ENCODE assay signal across 27 cellular contexts in the genomic region with DNA sequence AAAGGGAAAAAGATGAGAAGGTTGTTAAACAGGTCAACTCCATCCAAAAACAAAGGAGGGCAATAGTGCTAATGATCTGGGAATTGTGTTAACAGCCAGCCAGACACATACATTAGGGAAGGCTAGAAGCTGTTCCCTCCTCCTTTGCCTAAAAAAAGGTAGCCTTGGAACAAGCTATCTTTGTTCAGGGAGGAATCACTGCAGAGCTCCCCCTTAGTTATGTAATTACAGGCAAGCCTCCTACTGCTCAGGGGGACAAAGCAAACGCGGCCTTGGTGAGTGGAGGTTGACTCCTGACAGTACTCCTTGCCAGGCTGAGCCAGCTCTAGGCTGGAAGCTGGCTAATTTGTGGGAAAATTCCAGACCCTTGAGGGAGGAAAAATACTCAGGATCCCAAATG.
A peak's percentile ranks its signal among the peaks of the same experiment; 100 is the strongest.
DNase-seq lines count a peak whose midpoint lies in the region; ATAC-seq and TF ChIP-seq lines count a peak whose summit lies in the region.
"Had no signal": no experiment of that assay in that cellular context is flagged by ENCODE, and none has a peak within 500 bp of the region (broad histone marks: within the 10 kb centered on the region; RNA-seq: fewer than 3 reads in every experiment).

No MANE protein-coding gene starts in this region.

- TF ChIP-seq CTCF in activated B cell treated with CpG ODN at 0.5 μM for 24 hours (IDR thresholded peaks at IDR 0.05) (no peak), thyroid gland (IDR thresholded peaks at IDR 0.05) (no peak), stomach (IDR thresholded peaks at IDR 0.05) (no peak)

- TF ChIP-seq POLR2A in thyroid gland (IDR thresholded peaks at IDR 0.05) (no peak), stomach (IDR thresholded peaks at IDR 0.05) (no peak)

- intact Hi-C loops in activated B cell treated with CpG ODN at 0.5 μM for 24 hours (cut with micrococcal nuclease) (no loop called here), thyroid gland (cut with DNase I) (no loop called here), stomach (cut with DNase I; ENCODE audit: low total_unique reads) (no loop called here)

- H3K27me3 ChIP-seq in HUES64 (ENCODE audit: insufficient read depth, low read length) (peaks cover 7% of the 10 kb centered on the region; the same call in 1 of the 2 replicates), thyroid gland (no peaks in the 10 kb centered on the region), stomach (no peaks in the 10 kb centered on the region)
- H3K27me3 ChIP-seq: ascending aorta, right lobe of liver, tibial artery had no signal

- no peaks in the 10 kb centered on the region for H3K9me3 ChIP-seq in HUES64 (ENCODE audit: insufficient read depth, low read depth, low read length)
- H3K9me3 ChIP-seq in thyroid gland, result no peaks in the 10 kb centered on the region
- H3K9me3 ChIP-seq in stomach, result no peaks in the 10 kb centered on the region
- H3K9me3 ChIP-seq: ascending aorta, HAP-1, right lobe of liver, tibial artery had no signal

- no peak for ATAC-seq in activated B cell treated with CpG ODN at 0.5 μM for 24 hours (ENCODE audit: low read depth)
- ATAC-seq: left ventricle myocardium superior had no signal

- no peaks in the 10 kb centered on the region for H3K36me3 ChIP-seq in HUES64 (ENCODE audit: insufficient read depth, low read length)
- H3K36me3 ChIP-seq in thyroid gland, result no peaks in the 10 kb centered on the region
- no peaks in the 10 kb centered on the region for H3K36me3 ChIP-seq in stomach
- H3K36me3 ChIP-seq: ascending aorta, HAP-1, right lobe of liver, tibial artery, WERI-Rb-1 had no signal

- DNase-seq in activated B cell treated with CpG ODN at 0.5 μM for 24 hours (no peak), immature natural killer cell (no peak), thyroid gland (peak; percentile 10 to 31), kidney tubule cell (ENCODE audit: low spot score) (no peak), stomach (no peak)
- no peak for DNase-seq in T-helper 2 cell treated with Interferon-gamma antibody and Interleukin-4, amounts not matched to agents 5 μg/mL and 100 μg/mL, for 36 hours (ENCODE audit: low spot score)
- DNase-seq: activated CD8-positive, alpha-beta memory T cell treated with anti-CD3 and anti-CD28 coated beads, Interleukin-2, amount 50 U/mL, for 48 hours; activated naive CD8-positive, alpha-beta T cell treated with anti-CD3 and anti-CD28 coated beads for 36 hours; CD4-positive, alpha-beta memory T cell; DMS153; left ventricle myocardium superior; NCI-H1092; NCI-H187 treated with DMSO at 0.1 percent for 48 hours; NCI-H226; NCI-H748 treated with DMSO at 0.1 percent for 48 hours; posterior cingulate gyrus; right lobe of liver; stimulated activated CD4-positive, alpha-beta T cell treated with anti-CD3 and anti-CD28 coated beads, Interleukin-12 subunit alpha, Interleukin-12 subunit beta, amount 100 ng/mL, for 4 hours; T-helper 9 cell; tibial artery; WERI-Rb-1 had no signal

- H3K27me3 Mint-ChIP-seq in activated B cell treated with CpG ODN at 0.5 μM for 24 hours (no peaks in the 10 kb centered on the region), immature natural killer cell (ENCODE audit: low read depth in 3 of 3) (peaks cover 2 to 6% (median 2%) of the 10 kb centered on the region in 3 donors)
- H3K27me3 Mint-ChIP-seq in T-helper 2 cell treated with Interferon-gamma antibody and Interleukin-4, amounts not matched to agents 5 μg/mL and 100 μg/mL, for 36 hours (ENCODE audit: low read depth), result no peaks in the 10 kb centered on the region
- H3K27me3 Mint-ChIP-seq: activated naive CD8-positive, alpha-beta T cell treated with anti-CD3 and anti-CD28 coated beads for 36 hours; central memory CD8-positive, alpha-beta T cell; stimulated activated naive CD8-positive, alpha-beta T cell treated with anti-CD3 and anti-CD28 coated beads, Interleukin-15, Interleukin-2, amounts not matched to agents 100 ng/mL and 50 ng/mL, for 24 hours had no signal

- TF ChIP-seq EP300 in stomach (IDR thresholded peaks at IDR 0.05), result no peak

- CTCF ChIA-PET in activated B cell treated with CpG ODN at 0.5 μM for 24 hours (lab: Charles Lee), result no interaction called here

- H3K9ac ChIP-seq in HUES64 (ENCODE audit: low read depth, low read length), result no peak overlapping the region

- peak overlapping the region; percentile 47 for H3K27ac Mint-ChIP-seq in activated B cell treated with CpG ODN at 0.5 μM for 24 hours
- H3K27ac Mint-ChIP-seq in immature natural killer cell, result peak overlapping the region; percentile 65 to 94 (median 82)
- H3K27ac Mint-ChIP-seq in T-helper 2 cell treated with Interferon-gamma antibody and Interleukin-4, amounts not matched to agents 5 μg/mL and 100 μg/mL, for 36 hours, result no peak overlapping the region
- H3K27ac Mint-ChIP-seq: activated naive CD8-positive, alpha-beta T cell treated with anti-CD3 and anti-CD28 coated beads for 36 hours; CD4-positive, alpha-beta memory T cell; stimulated activated naive CD8-positive, alpha-beta T cell treated with anti-CD3 and anti-CD28 coated beads, Interleukin-15, Interleukin-2, amounts not matched to agents 100 ng/mL and 50 ng/mL, for 24 hours had no signal

- H3K4me1 Mint-ChIP-seq in activated B cell treated with CpG ODN at 0.5 μM for 24 hours, result peaks cover 89% of the 10 kb centered on the region
- H3K4me1 Mint-ChIP-seq in immature natural killer cell, result peaks cover 92 to 100% of the 10 kb centered on the region in 2 donors
- H3K4me1 Mint-ChIP-seq in T-helper 2 cell treated with Interferon-gamma antibody and Interleukin-4, amounts not matched to agents 5 μg/mL and 100 μg/mL, for 36 hours (ENCODE audit: low read depth), result peaks cover 17% of the 10 kb centered on the region

- peaks cover 21% of the 10 kb centered on the region for H3K36me3 Mint-ChIP-seq in activated B cell treated with CpG ODN at 0.5 μM for 24 hours (ENCODE audit: low read depth)
- peaks cover 1 to 14% (median 12%) of the 10 kb centered on the region in 3 donors for H3K36me3 Mint-ChIP-seq in immature natural killer cell
- no peaks in the 10 kb centered on the region for H3K36me3 Mint-ChIP-seq in T-helper 2 cell treated with Interferon-gamma antibody and Interleukin-4, amounts not matched to agents 5 μg/mL and 100 μg/mL, for 36 hours (ENCODE audit: low read depth)
- H3K36me3 Mint-ChIP-seq: CD4-positive, alpha-beta memory T cell had no signal

- POLR2A ChIA-PET in activated B cell treated with CpG ODN at 0.5 μM for 24 hours (lab: Charles Lee), result interaction anchor here (1.0 kb wide), 1 partner anchor 27 kb away, joined by 7 read pairs; no protein-coding TSS in a partner anchor

- H3K9me3 Mint-ChIP-seq in activated B cell treated with CpG ODN at 0.5 μM for 24 hours (peaks cover 7% of the 10 kb centered on the region), immature natural killer cell (peaks cover 0 to 2% (median under 1%) of the 10 kb centered on the region in 6 donors)
- no peaks in the 10 kb centered on the region for H3K9me3 Mint-ChIP-seq in T-helper 2 cell treated with Interferon-gamma antibody and Interleukin-4, amounts not matched to agents 5 μg/mL and 100 μg/mL, for 36 hours
- H3K9me3 Mint-ChIP-seq: central memory CD8-positive, alpha-beta T cell had no signal

- H3K27ac ChIP-seq in HUES64 (ENCODE audit: low read depth, low read length) (peak overlapping the region; percentile 73; the same call in 1 of the 2 replicates), thyroid gland (no peak overlapping the region), stomach (no peak overlapping the region)
- H3K27ac ChIP-seq: ascending aorta, right lobe of liver, SK-N-MC, tibial artery, WERI-Rb-1 had no signal

- H3K4me1 ChIP-seq in HUES64 (ENCODE audit: insufficient read depth, low read length), result peaks cover 48% of the 10 kb centered on the region
- peaks cover 12 to 16% of the 10 kb centered on the region in 2 donors for H3K4me1 ChIP-seq in thyroid gland
- H3K4me1 ChIP-seq in stomach, result peaks cover 0 to 21% (median 6%) of the 10 kb centered on the region in 4 donors
- H3K4me1 ChIP-seq: ascending aorta, HAP-1, right lobe of liver, tibial artery had no signal

- H3K4me3 ChIP-seq in HUES64 (ENCODE audit: low read length) (no peak overlapping the region), thyroid gland (replicated peaks in 1 of 3) (no peak overlapping the region), stomach (no peak overlapping the region)
- H3K4me3 ChIP-seq: ascending aorta, HAP-1, right lobe of liver, SK-N-MC, tibial artery had no signal

- WGBS in HUES64, result 0% methylated on average over 2 of the region's 2 CpGs
- WGBS in thyroid gland, 2 donors, result 39 to 51% methylated on average over 2 of the region's 2 CpGs
- WGBS in stomach, 5 donors, result 61 to 81% (median 71%) methylated on average over 2 of the region's 2 CpGs

- H3K4me3 Mint-ChIP-seq in activated B cell treated with CpG ODN at 0.5 μM for 24 hours (no peak overlapping the region), immature natural killer cell (peak overlapping the region in 1 of 5 donors; percentile 18)
- no peak overlapping the region for H3K4me3 Mint-ChIP-seq in T-helper 2 cell treated with Interferon-gamma antibody and Interleukin-4, amounts not matched to agents 5 μg/mL and 100 μg/mL, for 36 hours
- H3K4me3 Mint-ChIP-seq: activated naive CD8-positive, alpha-beta T cell treated with anti-CD3 and anti-CD28 coated beads for 36 hours; CD4-positive, alpha-beta memory T cell; central memory CD8-positive, alpha-beta T cell; stimulated activated naive CD8-positive, alpha-beta T cell treated with anti-CD3 and anti-CD28 coated beads, Interleukin-15, Interleukin-2, amounts not matched to agents 100 ng/mL and 50 ng/mL, for 24 hours had no signal

Comparison
In these comparisons a context has a peak if more than half of its experiments do, and no peak if none do; other contexts are left out.
1. DNase-seq: peak in thyroid gland (2 of 2); none in activated B cell treated with CpG ODN at 0.5 μM for 24 hours (single experiment), immature natural killer cell (0 of 3), T-helper 2 cell treated with Interferon-gamma antibody and Interleukin-4, amounts not matched to agents 5 μg/mL and 100 μg/mL, for 36 hours (single experiment), kidney tubule cell (single experiment) and stomach (single experiment).